Comparison of ENCODE assay signal across 30 cellular contexts in genomic region chr14:105401699-105402098, GRCh38.
"Had no signal": no experiment of that assay in that cellular context is flagged by ENCODE, and none has a peak within 500 bp of the region (broad histone marks: within the 10 kb centered on the region; RNA-seq: fewer than 3 reads in every experiment).

No MANE protein-coding gene starts in this region.

- H3K27me3 ChIP-seq: neutrophil, pancreas, right atrium auricular region, spleen, suprapubic skin, testis, tibial artery, transverse colon, upper lobe of right lung, uterus had no signal

- H3K36me3 Mint-ChIP-seq: natural killer cell had no signal

- ATAC-seq: naive thymus-derived CD4-positive, alpha-beta T cell; natural killer cell; pancreas; sciatic nerve; stimulated activated memory B cell treated with anti-CD40 and anti-IgM and Interleukin-4, amounts not matched to agents 10 μg/mL and 1 μg/mL and 100 μg/mL, for 72 hours; stimulated activated naive CD8-positive, alpha-beta T cell treated with anti-CD3 and anti-CD28 coated beads, Interleukin-15, amount 100 ng/mL, for 72 hours; stimulated activated naive CD8-positive, alpha-beta T cell treated with anti-CD3 and anti-CD28 coated beads, Interleukin-15, Interleukin-2, amounts not matched to agents 100 U/mL and 50 U/mL, for 24 hours; upper lobe of right lung had no signal

- H3K9me3 Mint-ChIP-seq: natural killer cell; stimulated activated memory B cell treated with anti-CD40 and anti-IgM and Interleukin-4, amounts not matched to agents 10 μg/mL and 1 μg/mL and 100 μg/mL, for 72 hours had no signal

- H3K4me1 Mint-ChIP-seq: nephron had no signal

- H3K27me3 Mint-ChIP-seq: naive thymus-derived CD4-positive, alpha-beta T cell; stimulated activated memory B cell treated with anti-CD40 and anti-IgM and Interleukin-4, amounts not matched to agents 10 μg/mL and 1 μg/mL and 100 μg/mL, for 72 hours; stimulated activated naive CD8-positive, alpha-beta T cell treated with anti-CD3 and anti-CD28 coated beads, Interleukin-15, amount 100 ng/mL, for 72 hours had no signal

- H3K27ac ChIP-seq: neutrophil, pancreas, prostate gland, right atrium auricular region, skin epidermis, spleen, suprapubic skin, testis, tibial artery, transverse colon, upper lobe of right lung, uterus had no signal

- FAIRE-seq: pancreas had no signal

- H3K9me3 ChIP-seq: neutrophil, pancreas, prostate gland, right atrium auricular region, suprapubic skin, testis, transverse colon, upper lobe of right lung, uterus had no signal

- H3K36me3 ChIP-seq: pancreas, prostate gland, upper lobe of right lung, uterus had no signal

- H3K4me3 Mint-ChIP-seq: stimulated activated memory B cell treated with anti-CD40 and anti-IgM and Interleukin-4, amounts not matched to agents 10 μg/mL and 1 μg/mL and 100 μg/mL, for 72 hours; stimulated activated naive CD8-positive, alpha-beta T cell treated with anti-CD3 and anti-CD28 coated beads, Interleukin-15, amount 100 ng/mL, for 72 hours had no signal

- H3K4me3 ChIP-seq: pancreas, prostate gland, right atrium auricular region, skin epidermis, smooth muscle cell, spleen, suprapubic skin, testis, tibial artery, transverse colon, upper lobe of right lung, uterus had no signal

- DNase-seq: naive thymus-derived CD4-positive, alpha-beta T cell; natural killer cell; nucleus accumbens; pancreas; retina; spleen; stimulated activated CD4-positive, alpha-beta T cell treated with anti-CD3 and anti-CD28 coated beads, Interleukin-12 subunit alpha, Interleukin-12 subunit beta, amount 100 ng/mL, for 4 hours; stimulated activated CD4-positive, alpha-beta T cell treated with anti-CD3 and anti-CD28 coated beads, Interleukin-1b, Interleukin-23, amount 100 ng/mL, for 48 hours; stimulated activated CD4-positive, alpha-beta T cell treated with anti-CD3 and anti-CD28 coated beads, Interleukin-4, amount 100 ng/mL, for 1 hour; stimulated activated CD4-positive, alpha-beta T cell treated with anti-CD3 and anti-CD28 coated beads, Interleukin-4, amount 100 ng/mL, for 4 hours; stimulated activated CD8-positive, alpha-beta memory T cell treated with anti-CD3 and anti-CD28 coated beads, Interleukin-4, amount 100 ng/mL, for 48 hours; stimulated activated naive CD4-positive, alpha-beta T cell; stimulated activated naive CD8-positive, alpha-beta T cell treated with anti-CD3 and anti-CD28 coated beads, Interleukin-15, amount 100 ng/mL, for 72 hours; stimulated activated naive CD8-positive, alpha-beta T cell treated with anti-CD3 and anti-CD28 coated beads, Interleukin-15, Interleukin-2, amounts not matched to agents 100 U/mL and 50 U/mL, for 24 hours; substantia nigra; testis; tibial artery; transverse colon; upper lobe of right lung; uterus had no signal

- H3K27ac Mint-ChIP-seq: natural killer cell; nephron; stimulated activated memory B cell treated with anti-CD40 and anti-IgM and Interleukin-4, amounts not matched to agents 10 μg/mL and 1 μg/mL and 100 μg/mL, for 72 hours; type B pancreatic cell had no signal
